ENCODE assay signal across 12 cellular contexts in the genomic region with DNA sequence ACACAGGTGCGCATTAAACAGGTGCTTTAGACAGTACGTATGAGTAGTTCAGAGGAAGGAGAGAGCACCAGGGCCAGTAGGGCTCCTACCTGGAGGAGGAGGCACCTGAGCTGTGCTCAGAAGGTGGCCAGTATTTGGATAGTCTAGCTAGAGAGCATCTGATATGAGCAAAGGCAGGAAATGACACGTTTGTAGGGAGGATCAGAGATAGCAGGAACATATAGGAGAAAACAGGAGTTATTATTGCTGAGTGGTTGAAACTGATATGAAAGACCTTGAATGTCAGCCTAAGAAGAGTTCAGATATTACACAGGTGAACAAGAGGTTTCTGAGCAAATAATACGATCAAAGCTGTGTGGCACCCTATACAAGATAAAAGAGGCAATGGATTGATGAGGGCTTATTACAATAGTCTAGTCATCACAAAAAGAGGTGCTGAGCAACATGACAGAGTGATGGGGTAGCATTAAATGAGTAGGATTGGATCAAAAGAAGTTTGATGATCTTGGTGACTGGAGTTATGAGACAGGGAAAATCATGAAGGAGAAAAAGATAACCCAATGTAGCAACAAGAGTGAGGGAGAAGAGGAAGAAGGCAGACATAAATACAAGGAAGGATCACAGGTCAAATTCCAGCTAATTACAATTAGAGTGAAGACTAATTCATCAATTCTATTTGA.
A peak's percentile ranks its signal among the peaks of the same experiment; 100 is the strongest.
DNase-seq lines count a peak whose midpoint lies in the region; ATAC-seq, FAIRE-seq and TF ChIP-seq lines count a peak whose summit lies in the region.
"Had no signal": no experiment of that assay in that cellular context is flagged by ENCODE, and none has a peak within 500 bp of the region (broad histone marks: within the 10 kb centered on the region; RNA-seq: fewer than 3 reads in every experiment).

No MANE protein-coding gene starts in this region.

- ATAC-seq in HepG2 (no peak), right lobe of liver (no peak), HG02970 (IDR thresholded peaks at IDR 0.05; ENCODE audit: low FRiP score, unreplicated experiment) (no peak)
- ATAC-seq: GM23338 had no signal

- no peaks in the 10 kb centered on the region for H3K9me3 ChIP-seq in HepG2 (ENCODE audit: low read length)
- no peaks in the 10 kb centered on the region for H3K9me3 ChIP-seq in right lobe of liver
- H3K9me3 ChIP-seq: Caco-2 had no signal

- TF ChIP-seq EP300 in HepG2 (IDR thresholded peaks at IDR 0.05; ENCODE audit: low read depth in 2 of 2, low read length in 2 of 2) (no peak), HepG2 (CRISPR knock-in tag; IDR thresholded peaks at IDR 0.05; ENCODE audit: borderline replicate concordance) (no peak)

- no peak overlapping the region for H3K9ac ChIP-seq in HepG2 (ENCODE audit: insufficient read depth, low read depth, low read length)

- no peak for TF ChIP-seq CTCF in HepG2 (CRISPR knock-in tag; IDR thresholded peaks at IDR 0.05)
- no peak for TF ChIP-seq CTCF in right lobe of liver (IDR thresholded peaks at IDR 0.05)

- in situ Hi-C loops in HepG2 (cut with HindIII; ENCODE audit: extremely low pct_ligation_motif_present, low pct_unique_long_range_greater_than_20kb), result no loop called here

- H3K79me2 ChIP-seq in HepG2 (ENCODE audit: insufficient read depth, low read length), result no peaks in the 10 kb centered on the region

- H3K4me1 ChIP-seq in HepG2 (ENCODE audit: insufficient read depth, low read length) (peaks cover 10% of the 10 kb centered on the region), right lobe of liver (peaks cover 0 to 21% (median 3%) of the 10 kb centered on the region in 4 donors)

- FAIRE-seq in HepG2 (lab: Jason Lieb, UNC), result peak; percentile 15

- POLR2A ChIA-PET in HepG2 (lab: Yijun Ruan, JAX), result no interaction called here

- H3K36me3 ChIP-seq in HepG2 (replicated peaks in 1 of 2; ENCODE audit: control insufficient read depth in 1 of 2, insufficient read depth in 2 of 2, low read length in 2 of 2) (no peaks in the 10 kb centered on the region), right lobe of liver (no peaks in the 10 kb centered on the region)

- H2AFZ ChIP-seq in HepG2 (ENCODE audit: low read length), result no peak overlapping the region
- H2AFZ ChIP-seq: GM23338 had no signal

- H4K20me1 ChIP-seq in HepG2 (ENCODE audit: insufficient read depth, low read length), result no peaks in the 10 kb centered on the region

- H3K27me3 ChIP-seq in HepG2 (ENCODE audit: control insufficient read depth in 1 of 2, insufficient read depth in 2 of 2, low read length in 2 of 2) (no peaks in the 10 kb centered on the region), right lobe of liver (no peaks in the 10 kb centered on the region)

- intact Hi-C loops in HepG2 (cut with micrococcal nuclease; ENCODE audit: unreplicated experiment), result no loop called here
- intact Hi-C loops in right lobe of liver (cut with DNase I), result no loop called here

- TF ChIP-seq POLR2A in HepG2 (IDR thresholded peaks at IDR 0.05; ENCODE audit: insufficient read depth in 1 of 2, low read depth in 2 of 2, low read length in 2 of 2) (no peak), right lobe of liver (IDR thresholded peaks at IDR 0.05) (no peak)

- DNase-seq in DMS53 (lab: John Stamatoyannopoulos, UW) (peak; percentile 8), DMS53 treated with DMSO at 0.1 percent for 48 hours (lab: John Stamatoyannopoulos, UW; ENCODE audit: unreplicated experiment) (no peak), HepG2 (ENCODE audit: low spot score) (no peak), right lobe of liver (no peak), dedifferentiated amniotic fluid mesenchymal stem cell (ENCODE audit: extremely low spot score) (peak; percentile 11)
- DNase-seq in activated effector memory CD4-positive, alpha-beta T cell treated with anti-CD3 and anti-CD28 coated beads, Interleukin-2, amount 50 U/mL, for 16 hours, result no peak
- DNase-seq: Caco-2; CD8-positive, alpha-beta memory T cell; H9 had no signal

- no TSS peak for BruUV-seq in HepG2 (replicated peaks; lab: Mats Ljungman, UMichigan)

- no peak overlapping the region for H3K4me2 ChIP-seq in HepG2 (ENCODE audit: low read depth, low read length)
- H3K4me2 ChIP-seq: GM23338 had no signal

- no peak overlapping the region for H3K27ac ChIP-seq in HepG2 (ENCODE audit: extremely low read length, insufficient read depth, low read length)
- no peak overlapping the region for H3K27ac ChIP-seq in right lobe of liver
- H3K27ac ChIP-seq: 22Rv1 had no signal

- WGBS in HepG2 (ENCODE audit: low lambda C conversion rate), result 62% methylated on average over 4 of the region's 4 CpGs
- 62% methylated on average over 4 of the region's 4 CpGs for WGBS in right lobe of liver (ENCODE audit: insufficient coverage, low coverage, low lambda C conversion rate, missing lambda C conversion rate)

- TF ChIP-seq RAD21 in HepG2 (CRISPR knock-in tag; IDR thresholded peaks at IDR 0.05), result no peak

- CTCF ChIA-PET in HepG2 (lab: Yijun Ruan, JAX; ENCODE audit: low intra/inter-chr PET ratio, low total read pairs), result no interaction called here

- no peak overlapping the region for H3K4me3 ChIP-seq in HepG2 (replicated peaks in 1 of 3; ENCODE audit: insufficient read depth in 1 of 3, low read depth in 2 of 3, low read length in 3 of 3)
- H3K4me3 ChIP-seq in right lobe of liver, result no peak overlapping the region
- H3K4me3 ChIP-seq: GM23338 had no signal

TF ChIP-seq in HepG2, 621 proteins besides CTCF, POLR2A, EP300 and RAD21:
- TF ChIP-seq HNRNPL (IDR thresholded peaks at IDR 0.05; ENCODE audit: low read depth, low read length), result no peak
- TF ChIP-seq MAFK (conservative IDR thresholded peaks at IDR 0.05 in 1 of 2, IDR thresholded peaks at IDR 0.05 in 1 of 2; ENCODE audit: low read length in 2 of 2), result peak in 1 of 2 experiments; percentile 23; a peak in 1 of 4 replicates

Comparison
In these comparisons a context has a peak if more than half of its experiments do, and no peak if none do; other contexts are left out.
1. DNase-seq: peak in DMS53 (single experiment) and dedifferentiated amniotic fluid mesenchymal stem cell (single experiment); none in DMS53 treated with DMSO at 0.1 percent for 48 hours (single experiment), HepG2 (single experiment), right lobe of liver (0 of 3) and activated effector memory CD4-positive, alpha-beta T cell treated with anti-CD3 and anti-CD28 coated beads, Interleukin-2, amount 50 U/mL, for 16 hours (single experiment).